In genomic region chr22:38700789-38701628, GRCh38 we compare ENCODE assay signal across 8 cellular contexts. TPM values are rescaled to one million over a fixed set of nuclear protein-coding genes. Genes with fewer than 3 reads are reported as not detected.
DNase-seq lines count a peak whose midpoint lies in the region; ATAC-seq and TF ChIP-seq lines count a peak whose summit lies in the region.

JOSD1 (minus strand) TSS chr22:38700943; CDS start chr22:38699987, 956 bp downstream.

- no peaks in the 10 kb centered on the region for H3K36me3 ChIP-seq in lung (ENCODE audit: control insufficient read depth in 2 of 2, insufficient read depth in 2 of 2, low read length in 2 of 2)

- H3K9me3 ChIP-seq in lung (ENCODE audit: control insufficient read depth in 2 of 2, insufficient read depth in 1 of 2, low read length in 1 of 2) = no peaks in the 10 kb centered on the region

- H3K4me1 ChIP-seq in lung (ENCODE audit: control insufficient read depth in 2 of 2, insufficient read depth in 2 of 2, low read length in 2 of 2) = peaks cover 12 to 23% of the 10 kb centered on the region in 2 donors

- peak within 1 kb of the TSS; percentile 97 to 98 for H3K27ac ChIP-seq in lung (ENCODE audit: low read depth in 1 of 2, low read length in 1 of 2)

- DNase-seq in C1 segment of cervical spinal cord (lab: John Stamatoyannopoulos, UW) (peak; percentile 39 to 90 (median 84)), HS-27A (ENCODE audit: low read depth) (peak; percentile 73), NK-92 (lab: John Stamatoyannopoulos, UW; ENCODE audit: unreplicated experiment) (peak; percentile 76), lung (ENCODE audit: low spot score) (peak; percentile 96)
- peak; percentile 99 for DNase-seq in effector CD4-positive, alpha-beta T cell
- peak; percentile 95 to 98 (median 97) for DNase-seq in stimulated activated CD4-positive, alpha-beta T cell treated with anti-CD3 and anti-CD28 coated beads, TNF-alpha, amount 100 ng/mL, for 24 hours (ENCODE audit: low read depth in 3 of 3)

- no peak for TF ChIP-seq CTCF in lung (IDR thresholded peaks at IDR 0.05; ENCODE audit: control extremely low read depth, extremely low read depth)

- H3K27me3 ChIP-seq in lung (ENCODE audit: control insufficient read depth, insufficient read depth) = no peaks in the 10 kb centered on the region

- 0 to 1% methylated on average over 60 to 94 of the region's 94 CpGs for WGBS in lung, 2 donors

- CTCF ChIA-PET in activated CD8-positive, alpha-beta memory T cell treated with anti-CD3 and anti-CD28 coated beads for 36 hours (lab: Charles Lee) = no interaction called here

- POLR2A ChIA-PET in activated CD8-positive, alpha-beta memory T cell treated with anti-CD3 and anti-CD28 coated beads for 36 hours (lab: Charles Lee) = interaction anchor here (2.1 kb wide), 1 partner anchor 19 kb away, joined by 9 read pairs; the partner anchor contains the start of gene TOMM22

- peak; percentile 55 for ATAC-seq in GM19397 (IDR thresholded peaks at IDR 0.05; ENCODE audit: unreplicated experiment)
- ATAC-seq in lung (ENCODE audit: insufficient read depth, low FRiP score) = peak; percentile 44

- peak within 1 kb of the TSS; percentile 79 for H3K4me3 ChIP-seq in lung

RNA-seq across cellular contexts. Expression of gene JOSD1, which starts in this region (rescaled TPM):
- 10 to 100 TPM; 90.6 to 95.1 TPM for total RNA-seq in activated CD8-positive, alpha-beta memory T cell treated with anti-CD3 and anti-CD28 coated beads for 36 hours
- 10 to 100 TPM; 38.2 to 64.0 TPM for total RNA-seq in lung
- 10 to 100 TPM; 17.8 to 49.4 TPM for polyA plus RNA-seq in lung

Comparison
In these comparisons a context has a peak if more than half of its experiments do, and no peak if none do; other contexts are left out.
1. Peak in every context shown above with its lines: DNase-seq, ATAC-seq, H3K4me3 ChIP-seq and H3K27ac ChIP-seq.